Comparison of ENCODE assay signal across 7 cellular contexts in genomic region chr11:68458340-68458739, GRCh38. TPM values are rescaled to one million over a fixed set of nuclear protein-coding genes. Genes with fewer than 3 reads are reported as not detected.
DNase-seq lines count a peak whose midpoint lies in the region; TF ChIP-seq lines count a peak whose summit lies in the region.
"Not testable (repeated sequence)": the region's sequence is repeated elsewhere in the genome, so short reads cannot be mapped to it uniquely, and the experiment has no call there.

No MANE protein-coding gene starts in this region.

- not testable (repeated sequence) for H3K4me3 ChIP-seq in mucosa of rectum (ENCODE audit: low read length in 2 of 2); transverse colon

- H3K9me3 Mint-ChIP-seq in activated naive CD4-positive, alpha-beta T cell treated with anti-CD3 and anti-CD28 coated beads, Interleukin-2, amount 50 U/mL, for 24 hours; glutamatergic neuron (ENCODE audit: unreplicated experiment); nephron progenitor cell: not testable (repeated sequence)

- H3K27me3 Mint-ChIP-seq in activated naive CD4-positive, alpha-beta T cell treated with anti-CD3 and anti-CD28 coated beads, Interleukin-2, amount 50 U/mL, for 24 hours; nephron progenitor cell (ENCODE audit: low read depth, poor library complexity): not testable (repeated sequence)
- H3K27me3 Mint-ChIP-seq in glutamatergic neuron (ENCODE audit: unreplicated experiment) = peaks cover 15% of the 10 kb centered on the region

- DNase-seq in DMS53 (lab: John Stamatoyannopoulos, UW) = peak; percentile 74
- DNase-seq in RPMI8226 = peak; percentile 22
- DNase-seq in glutamatergic neuron, nephron progenitor cell, transverse colon: not testable (repeated sequence)

- peak overlapping the region; percentile 30 for H3K27ac Mint-ChIP-seq in activated naive CD4-positive, alpha-beta T cell treated with anti-CD3 and anti-CD28 coated beads, Interleukin-2, amount 50 U/mL, for 24 hours
- not testable (repeated sequence) for H3K27ac Mint-ChIP-seq in glutamatergic neuron (ENCODE audit: unreplicated experiment)
- peak overlapping the region; percentile 25 for H3K27ac Mint-ChIP-seq in nephron progenitor cell

- 73 to 100% methylated on average over 1 to 6 of the region's 6 CpGs for WGBS in transverse colon (ENCODE audit: low coverage in 1 of 2), 2 donors

- not testable (repeated sequence) for H3K9ac ChIP-seq in mucosa of rectum (ENCODE audit: low read depth in 1 of 2, low read length in 2 of 2)

- H3K9me3 ChIP-seq in mucosa of rectum (ENCODE audit: control insufficient read depth in 2 of 2, low read length in 2 of 2); transverse colon: not testable (repeated sequence)

- in situ Hi-C loops in transverse colon (cut with MboI; ENCODE audit: low pct_ligation_motif_present in 1 of 4, low pct_unique_long_range_greater_than_20kb in 1 of 4, low sequenced_read_pairs in 3 of 4) = not testable (repeated sequence)

- TF ChIP-seq EP300 in transverse colon (IDR thresholded peaks at IDR 0.05; ENCODE audit: low read depth) = not testable (repeated sequence)

- peaks cover 11% of the 10 kb centered on the region for H3K4me1 Mint-ChIP-seq in activated naive CD4-positive, alpha-beta T cell treated with anti-CD3 and anti-CD28 coated beads, Interleukin-2, amount 50 U/mL, for 24 hours
- H3K4me1 Mint-ChIP-seq in glutamatergic neuron (ENCODE audit: low read depth, unreplicated experiment) = not testable (repeated sequence)
- H3K4me1 Mint-ChIP-seq in nephron progenitor cell = peaks cover 34% of the 10 kb centered on the region

- peak overlapping the region; percentile 61 to 63 for H3K27ac ChIP-seq in mucosa of rectum (ENCODE audit: low read depth in 2 of 2, low read length in 2 of 2)
- H3K27ac ChIP-seq in transverse colon = peak overlapping the region in 3 of 4 donors; percentile 23 to 58 (median 42)

- peak overlapping the region; percentile 30 for H3K4me3 Mint-ChIP-seq in activated naive CD4-positive, alpha-beta T cell treated with anti-CD3 and anti-CD28 coated beads, Interleukin-2, amount 50 U/mL, for 24 hours
- peak overlapping the region; percentile 38 for H3K4me3 Mint-ChIP-seq in glutamatergic neuron (ENCODE audit: unreplicated experiment)
- peak overlapping the region; percentile 56 for H3K4me3 Mint-ChIP-seq in nephron progenitor cell

- intact Hi-C loops in transverse colon (cut with DNase I; ENCODE audit: low total_unique reads) = not testable (repeated sequence)

- TF ChIP-seq CTCF in glutamatergic neuron (IDR thresholded peaks at IDR 0.05; ENCODE audit: partially characterized antibody, unreplicated experiment); nephron progenitor cell (IDR thresholded peaks at IDR 0.05); transverse colon (IDR thresholded peaks at IDR 0.05): not testable (repeated sequence)

- not testable (repeated sequence) for H3K36me3 ChIP-seq in mucosa of rectum (ENCODE audit: control insufficient read depth in 2 of 2, insufficient read depth in 2 of 2, low read length in 2 of 2); transverse colon

- TF ChIP-seq POLR2A in transverse colon (IDR thresholded peaks at IDR 0.05) = not testable (repeated sequence)

- H3K4me1 ChIP-seq in mucosa of rectum (ENCODE audit: control insufficient read depth in 2 of 2, insufficient read depth in 2 of 2, low read length in 2 of 2) (peaks cover 26 to 41% of the 10 kb centered on the region in 2 donors), transverse colon (peaks cover 14 to 49% (median 25%) of the 10 kb centered on the region in 4 donors)

- H3K36me3 Mint-ChIP-seq in activated naive CD4-positive, alpha-beta T cell treated with anti-CD3 and anti-CD28 coated beads, Interleukin-2, amount 50 U/mL, for 24 hours; glutamatergic neuron (ENCODE audit: unreplicated experiment); nephron progenitor cell (ENCODE audit: low read depth): not testable (repeated sequence)

- not testable (repeated sequence) for H3K27me3 ChIP-seq in mucosa of rectum (ENCODE audit: control insufficient read depth in 2 of 2, insufficient read depth in 2 of 2, low read length in 2 of 2); transverse colon

RNA-seq across cellular contexts. Expression of gene PPP6R3, which starts 2.2 kb away (rescaled TPM):
- 312 TPM for total RNA-seq in glutamatergic neuron (ENCODE audit: unreplicated experiment)
- 100 to 1,000 TPM in 3 of 4 donors, 10 to 100 TPM in 1; 89.8 to 158 (median 117) TPM for total RNA-seq in transverse colon
